In the genomic region with DNA sequence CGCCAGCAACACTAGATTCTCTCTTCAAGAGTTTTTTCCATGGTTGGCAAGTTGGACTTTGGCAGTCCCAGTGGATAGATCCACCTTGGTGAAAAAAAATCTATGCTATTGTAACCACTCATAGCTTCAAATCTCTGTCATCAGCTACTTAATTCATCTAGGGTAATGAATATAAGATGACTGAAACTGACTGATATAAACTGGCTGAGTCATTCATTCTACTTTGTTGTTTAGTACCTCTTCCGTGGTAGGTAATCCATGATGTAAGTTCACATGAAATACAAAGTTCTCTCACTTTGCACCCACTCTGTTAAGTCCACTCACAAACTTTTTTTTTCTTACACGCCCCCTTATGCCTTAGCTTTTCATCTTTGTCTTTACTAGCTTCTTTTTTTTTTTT, we compare ENCODE assay signal across 21 cellular contexts.
DNase-seq lines count a peak whose midpoint lies in the region; ATAC-seq, FAIRE-seq and TF ChIP-seq lines count a peak whose summit lies in the region.
"Had no signal": no experiment of that assay in that cellular context is flagged by ENCODE, and none has a peak within 500 bp of the region (broad histone marks: within the 10 kb centered on the region; RNA-seq: fewer than 3 reads in every experiment).

No MANE protein-coding gene starts in this region.

- no peaks in the 10 kb centered on the region for H3K27me3 ChIP-seq in bronchial epithelial cell (ENCODE audit: control insufficient read depth, insufficient read depth, low read length)
- H3K27me3 ChIP-seq: BLaER1 had no signal

- TF ChIP-seq CTCF in bronchial epithelial cell (IDR thresholded peaks at IDR 0.05; ENCODE audit: insufficient read depth, low read length, severe bottlenecking): no peak
- no peak for TF ChIP-seq CTCF in glutamatergic neuron (IDR thresholded peaks at IDR 0.05; ENCODE audit: partially characterized antibody, unreplicated experiment)

- POLR2A ChIA-PET in activated CD4-positive, alpha-beta T cell treated with anti-CD3 and anti-CD28 coated beads for 36 hours (lab: Charles Lee): no interaction called here

- H3K27me3 Mint-ChIP-seq in activated CD4-positive, alpha-beta T cell treated with anti-CD3 and anti-CD28 coated beads for 36 hours: no peaks in the 10 kb centered on the region
- H3K27me3 Mint-ChIP-seq in glutamatergic neuron (ENCODE audit: unreplicated experiment): no peaks in the 10 kb centered on the region
- H3K27me3 Mint-ChIP-seq: B cell; CD4-positive, CD25-positive, alpha-beta regulatory T cell had no signal

- H3K9me3 Mint-ChIP-seq in activated CD4-positive, alpha-beta T cell treated with anti-CD3 and anti-CD28 coated beads for 36 hours (ENCODE audit: low read depth): peaks cover 2% of the 10 kb centered on the region
- H3K9me3 Mint-ChIP-seq in glutamatergic neuron (ENCODE audit: unreplicated experiment): peaks cover 3% of the 10 kb centered on the region

- H3K4me3 ChIP-seq in bronchial epithelial cell (ENCODE audit: low read depth, low read length): no peak overlapping the region
- H3K4me3 ChIP-seq: BLaER1, GM23248 had no signal

- H3K4me1 Mint-ChIP-seq in activated CD4-positive, alpha-beta T cell treated with anti-CD3 and anti-CD28 coated beads for 36 hours: no peaks in the 10 kb centered on the region
- no peaks in the 10 kb centered on the region for H3K4me1 Mint-ChIP-seq in glutamatergic neuron (ENCODE audit: low read depth, unreplicated experiment)
- H3K4me1 Mint-ChIP-seq: B cell; CD4-positive, CD25-positive, alpha-beta regulatory T cell; H9 had no signal

- DNase-seq in activated CD4-positive, alpha-beta T cell treated with anti-CD3 and anti-CD28 coated beads for 36 hours: no peak
- DNase-seq in activated CD4-positive, alpha-beta T cell treated with anti-CD3 and anti-CD28 coated beads, Interleukin-2, amount 50 U/mL, for 48 hours: no peak
- DNase-seq in bronchial epithelial cell (ENCODE audit: low read depth): peak; percentile 33
- DNase-seq in kidney tubule cell (ENCODE audit: low spot score): peak; percentile 2
- DNase-seq in GM03348 (ENCODE audit: low spot score): no peak
- DNase-seq in glutamatergic neuron: no peak
- DNase-seq: Caco-2; CD4-positive, CD25-positive, alpha-beta regulatory T cell; CD8-positive, alpha-beta T cell; DMS153; DND-41; GM23248; H9 had no signal

- CTCF ChIA-PET in activated CD4-positive, alpha-beta T cell treated with anti-CD3 and anti-CD28 coated beads for 36 hours (lab: Charles Lee): interaction anchor here (1.1 kb wide), 1 partner anchor 15 kb away, joined by 4 read pairs; no protein-coding TSS in a partner anchor

- no peaks in the 10 kb centered on the region for H3K36me3 ChIP-seq in bronchial epithelial cell (ENCODE audit: control insufficient read depth, insufficient read depth, low read length)
- H3K36me3 ChIP-seq: BLaER1 had no signal

- no peak overlapping the region for H3K4me3 Mint-ChIP-seq in activated CD4-positive, alpha-beta T cell treated with anti-CD3 and anti-CD28 coated beads for 36 hours
- no peak overlapping the region for H3K4me3 Mint-ChIP-seq in glutamatergic neuron (ENCODE audit: unreplicated experiment)
- H3K4me3 Mint-ChIP-seq: B cell; CD8-positive, alpha-beta T cell; H9 had no signal

- no peak overlapping the region for H3K27ac Mint-ChIP-seq in activated CD4-positive, alpha-beta T cell treated with anti-CD3 and anti-CD28 coated beads for 36 hours
- no peak overlapping the region for H3K27ac Mint-ChIP-seq in glutamatergic neuron (ENCODE audit: unreplicated experiment)
- H3K27ac Mint-ChIP-seq: B cell; CD4-positive, CD25-positive, alpha-beta regulatory T cell; CD8-positive, alpha-beta T cell; H9 had no signal

- no peak for FAIRE-seq in bronchial epithelial cell (lab: Jason Lieb, UNC)
- FAIRE-seq: A204.1, G401.6, GM12891, GM18507, GM19239 had no signal

- peak; percentile 30 for ATAC-seq in activated CD4-positive, alpha-beta T cell treated with anti-CD3 and anti-CD28 coated beads for 36 hours
- ATAC-seq: CD8-positive, alpha-beta T cell; HCT116 had no signal

- intact Hi-C loops in activated CD4-positive, alpha-beta T cell treated with anti-CD3 and anti-CD28 coated beads for 36 hours (cut with DNase I, micrococcal nuclease): no loop called here

- no peaks in the 10 kb centered on the region for H3K36me3 Mint-ChIP-seq in activated CD4-positive, alpha-beta T cell treated with anti-CD3 and anti-CD28 coated beads for 36 hours (ENCODE audit: low read depth)
- no peaks in the 10 kb centered on the region for H3K36me3 Mint-ChIP-seq in glutamatergic neuron (ENCODE audit: unreplicated experiment)
- H3K36me3 Mint-ChIP-seq: CD4-positive, CD25-positive, alpha-beta regulatory T cell; CD8-positive, alpha-beta T cell had no signal

Comparison
In these comparisons a context has a peak if more than half of its experiments do, and no peak if none do; other contexts are left out.
1. DNase-seq: peak in bronchial epithelial cell (single experiment) and kidney tubule cell (single experiment); none in activated CD4-positive, alpha-beta T cell treated with anti-CD3 and anti-CD28 coated beads for 36 hours (single experiment), activated CD4-positive, alpha-beta T cell treated with anti-CD3 and anti-CD28 coated beads, Interleukin-2, amount 50 U/mL, for 48 hours (0 of 2), GM03348 (single experiment) and glutamatergic neuron (single experiment).